ENCODE assay signal across 8 cellular contexts in genomic region chr10:108970016-108970415, GRCh38.
DNase-seq lines count a peak whose midpoint lies in the region; ATAC-seq, FAIRE-seq and TF ChIP-seq lines count a peak whose summit lies in the region.
"Had no signal": no experiment of that assay in that cellular context is flagged by ENCODE, and none has a peak within 500 bp of the region (broad histone marks: within the 10 kb centered on the region; RNA-seq: fewer than 3 reads in every experiment).

No MANE protein-coding gene starts in this region.

- TF ChIP-seq EP300 in transverse colon (IDR thresholded peaks at IDR 0.05; ENCODE audit: low read depth), result no peak

- no peak overlapping the region for H3K27ac ChIP-seq in transverse colon

- H3K9me3 ChIP-seq in transverse colon, result no peaks in the 10 kb centered on the region

- in situ Hi-C loops in astrocyte of the spinal cord (cut with HindIII; ENCODE audit: low sequenced_read_pairs) (no loop called here), transverse colon (cut with MboI; ENCODE audit: low pct_ligation_motif_present in 1 of 4, low pct_unique_long_range_greater_than_20kb in 1 of 4, low sequenced_read_pairs in 3 of 4) (no loop called here)

- no peaks in the 10 kb centered on the region for H3K36me3 ChIP-seq in transverse colon

- H3K4me3 ChIP-seq in astrocyte of the spinal cord (ENCODE audit: low read depth, low read length) (no peak overlapping the region), transverse colon (no peak overlapping the region)

- H3K27me3 ChIP-seq in transverse colon, result no peaks in the 10 kb centered on the region

- TF ChIP-seq CTCF in astrocyte of the spinal cord (IDR thresholded peaks at IDR 0.05; ENCODE audit: low read depth, low read length) (no peak), transverse colon (IDR thresholded peaks at IDR 0.05) (no peak)

- FAIRE-seq in GM12891 (lab: Jason Lieb, UNC), result no peak

- WGBS in transverse colon (ENCODE audit: low coverage in 1 of 2), 2 donors, result 33 to 50% methylated on average over 1 of the region's 1 CpG

- no peaks in the 10 kb centered on the region for H3K4me1 ChIP-seq in transverse colon

- TF ChIP-seq POLR2A in GM12891 (IDR thresholded peaks at IDR 0.05; ENCODE audit: low read depth, low read length) (no peak), transverse colon (IDR thresholded peaks at IDR 0.05) (no peak)

- intact Hi-C loops in transverse colon (cut with DNase I; ENCODE audit: low total_unique reads), result no loop called here

- no peak for ATAC-seq in HG02571 (IDR thresholded peaks at IDR 0.05; ENCODE audit: unreplicated experiment)
- ATAC-seq: effector memory CD8-positive, alpha-beta T cell had no signal

- DNase-seq in GM12891 (ENCODE audit: insufficient read length, low spot score) (peak; percentile 1), LoVo (ENCODE audit: low spot score) (peak; percentile 5), astrocyte of the spinal cord (ENCODE audit: low read depth, low spot score) (peak; percentile 15), mucosa of gallbladder (ENCODE audit: low spot score) (peak; percentile 30), GM19240 (ENCODE audit: insufficient read length, low spot score) (no peak), transverse colon (no peak)
- DNase-seq: effector memory CD8-positive, alpha-beta T cell had no signal

TF ChIP-seq in GM12891, 5 proteins besides CTCF, POLR2A, EP300 and RAD21:
- TF ChIP-seq POLR2AphosphoS5 (IDR thresholded peaks at IDR 0.05; ENCODE audit: low read depth, low read length) (no peak), PAX5 (IDR thresholded peaks at IDR 0.05; ENCODE audit: insufficient read depth, low read length, severe bottlenecking) (no peak), SPI1 (IDR thresholded peaks at IDR 0.05; ENCODE audit: low read depth, low read length) (no peak), TAF1 (IDR thresholded peaks at IDR 0.05; ENCODE audit: low read depth, low read length) (no peak), POU2F2 (IDR thresholded peaks at IDR 0.05; ENCODE audit: low read depth, low read length) (no peak)

Comparison
In these comparisons a context has a peak if more than half of its experiments do, and no peak if none do; other contexts are left out.
1. DNase-seq: peak in GM12891 (single experiment), LoVo (single experiment), astrocyte of the spinal cord (single experiment) and mucosa of gallbladder (single experiment); none in GM19240 (single experiment) and transverse colon (single experiment).